Comparison of ENCODE assay signal across 20 cellular contexts in genomic region chr3:46371802-46372340, GRCh38. TPM values are rescaled to one million over a fixed set of nuclear protein-coding genes. Genes with fewer than 3 reads are reported as not detected.
DNase-seq lines count a peak whose midpoint lies in the region; ATAC-seq and TF ChIP-seq lines count a peak whose summit lies in the region.
"Had no signal": no experiment of that assay in that cellular context is flagged by ENCODE, and none has a peak within 500 bp of the region (broad histone marks: within the 10 kb centered on the region; RNA-seq: fewer than 3 reads in every experiment).

No MANE protein-coding gene starts in this region.

- 74 to 77% methylated on average over 9 of the region's 9 CpGs for WGBS in tibial nerve, 2 donors

- no peak for TF ChIP-seq POLR2A in tibial nerve (IDR thresholded peaks at IDR 0.05)

- DNase-seq in CD4-positive, alpha-beta memory T cell = no peak
- no peak for DNase-seq in central memory CD8-positive, alpha-beta T cell (ENCODE audit: low spot score in 2 of 2)
- no peak for DNase-seq in naive thymus-derived CD4-positive, alpha-beta T cell
- DNase-seq in stimulated activated CD4-positive, alpha-beta T cell treated with anti-CD3 and anti-CD28 coated beads, Interleukin-2, amount 100 ng/mL, for 24 hours = no peak
- DNase-seq in tibial nerve (ENCODE audit: low spot score in 2 of 2) = no peak
- DNase-seq in NCI-H2227 treated with DMSO at 0.1 percent for 48 hours (lab: John Stamatoyannopoulos, UW) = no peak
- DNase-seq: dorsolateral prefrontal cortex; NCI-H1048; NCI-H2029 treated with DMSO at 0.1 percent for 48 hours; NK-92 treated with Interleukin-12 subunit alpha and Interleukin-12 subunit beta, amount 100 ng/mL, for 24 hours; stimulated activated CD8-positive, alpha-beta memory T cell treated with anti-CD3 and anti-CD28 coated beads, Interleukin-4, amount 100 ng/mL, for 48 hours; testis had no signal

- peaks cover 0 to 14% of the 10 kb centered on the region in 2 donors for H3K36me3 Mint-ChIP-seq in CD4-positive, alpha-beta memory T cell
- H3K36me3 Mint-ChIP-seq in central memory CD8-positive, alpha-beta T cell (ENCODE audit: insufficient read depth) = peaks cover 31% of the 10 kb centered on the region
- peaks cover 0 to 19% (median 0%) of the 10 kb centered on the region in 5 donors for H3K36me3 Mint-ChIP-seq in naive thymus-derived CD4-positive, alpha-beta T cell

- H3K4me3 ChIP-seq in CD4-positive, alpha-beta memory T cell (ENCODE audit: low read length in 2 of 2) = peak overlapping the region in 1 of 2 donors; percentile 45
- peak overlapping the region; percentile 25 for H3K4me3 ChIP-seq in naive thymus-derived CD4-positive, alpha-beta T cell (ENCODE audit: low read length)
- peak overlapping the region in 2 of 4 donors; percentile 0 to 3 for H3K4me3 ChIP-seq in tibial nerve
- H3K4me3 ChIP-seq: gastroesophageal sphincter, testis had no signal

- H3K27me3 Mint-ChIP-seq in CD4-positive, alpha-beta memory T cell = no peaks in the 10 kb centered on the region
- no peaks in the 10 kb centered on the region for H3K27me3 Mint-ChIP-seq in central memory CD8-positive, alpha-beta T cell
- peaks cover 0 to 27% (median 0%) of the 10 kb centered on the region in 5 donors for H3K27me3 Mint-ChIP-seq in naive thymus-derived CD4-positive, alpha-beta T cell

- H3K9me3 Mint-ChIP-seq in CD4-positive, alpha-beta memory T cell = peaks cover 0 to 2% (median 0%) of the 10 kb centered on the region in 8 donors
- no peaks in the 10 kb centered on the region for H3K9me3 Mint-ChIP-seq in central memory CD8-positive, alpha-beta T cell
- no peaks in the 10 kb centered on the region for H3K9me3 Mint-ChIP-seq in naive thymus-derived CD4-positive, alpha-beta T cell
- H3K9me3 Mint-ChIP-seq: activated T-helper 2 cell treated with anti-CD3 and anti-CD28 coated beads, Interferon-gamma antibody, Interleukin-2, Interleukin-4, amounts not matched to agents 10 μg/mL and 5 μg/mL and 100 μg/mL, durations not matched to agents 14 hours and 24 hours and 36 hours had no signal

- H3K9me3 ChIP-seq in CD4-positive, alpha-beta memory T cell (ENCODE audit: control insufficient read depth in 1 of 2, low read length in 2 of 2) = no peaks in the 10 kb centered on the region
- no peaks in the 10 kb centered on the region for H3K9me3 ChIP-seq in KOPT-K1 (ENCODE audit: insufficient read depth, low read length, poor library complexity, severe bottlenecking)
- no peaks in the 10 kb centered on the region for H3K9me3 ChIP-seq in naive thymus-derived CD4-positive, alpha-beta T cell (ENCODE audit: control insufficient read depth in 2 of 3, low read length in 3 of 3)
- H3K9me3 ChIP-seq in tibial nerve = no peaks in the 10 kb centered on the region
- H3K9me3 ChIP-seq: gastroesophageal sphincter, testis had no signal

- H3K4me3 Mint-ChIP-seq in CD4-positive, alpha-beta memory T cell = peak overlapping the region; percentile 67 to 85 (median 80)
- H3K4me3 Mint-ChIP-seq in central memory CD8-positive, alpha-beta T cell = peak overlapping the region; percentile 81
- H3K4me3 Mint-ChIP-seq in naive thymus-derived CD4-positive, alpha-beta T cell = peak overlapping the region in 1 of 10 donors; percentile 73

- peak overlapping the region; percentile 11 to 92 (median 81) for H3K27ac Mint-ChIP-seq in CD4-positive, alpha-beta memory T cell
- peak overlapping the region; percentile 56 for H3K27ac Mint-ChIP-seq in central memory CD8-positive, alpha-beta T cell (ENCODE audit: low read depth)
- H3K27ac Mint-ChIP-seq in naive thymus-derived CD4-positive, alpha-beta T cell = peak overlapping the region in 1 of 9 donors; percentile 76
- H3K27ac Mint-ChIP-seq: activated T-helper 2 cell treated with anti-CD3 and anti-CD28 coated beads, Interferon-gamma antibody, Interleukin-2, Interleukin-4, amounts not matched to agents 10 μg/mL and 5 μg/mL and 100 μg/mL, durations not matched to agents 14 hours and 24 hours and 36 hours had no signal

- no peaks in the 10 kb centered on the region for H3K36me3 ChIP-seq in CD4-positive, alpha-beta memory T cell (ENCODE audit: insufficient read depth, low read length)
- no peaks in the 10 kb centered on the region for H3K36me3 ChIP-seq in KOPT-K1 (ENCODE audit: insufficient read depth, low read length)
- H3K36me3 ChIP-seq in naive thymus-derived CD4-positive, alpha-beta T cell (ENCODE audit: control insufficient read depth in 2 of 3, insufficient read depth in 3 of 3, low read length in 3 of 3) = no peaks in the 10 kb centered on the region
- no peaks in the 10 kb centered on the region for H3K36me3 ChIP-seq in tibial nerve
- H3K36me3 ChIP-seq: gastroesophageal sphincter had no signal

- TF ChIP-seq EP300 in tibial nerve (IDR thresholded peaks at IDR 0.05) = no peak

- H3K4me1 Mint-ChIP-seq in CD4-positive, alpha-beta memory T cell = peaks cover 58 to 96% (median 80%) of the 10 kb centered on the region in 4 donors
- H3K4me1 Mint-ChIP-seq in central memory CD8-positive, alpha-beta T cell = peaks cover 73% of the 10 kb centered on the region
- peaks cover 13 to 71% (median 39%) of the 10 kb centered on the region in 7 donors for H3K4me1 Mint-ChIP-seq in naive thymus-derived CD4-positive, alpha-beta T cell

- ATAC-seq in central memory CD8-positive, alpha-beta T cell (replicated peaks; ENCODE audit: extremely low read depth, poor library complexity, severe bottlenecking) = no peak
- no peak for ATAC-seq in naive thymus-derived CD4-positive, alpha-beta T cell
- ATAC-seq: gastroesophageal sphincter, SK-N-SH treated with all-trans-retinoic acid at 6 μM for 48 hours had no signal

- H3K4me1 ChIP-seq in CD4-positive, alpha-beta memory T cell (ENCODE audit: insufficient read depth, low read length) = peaks cover 96% of the 10 kb centered on the region
- H3K4me1 ChIP-seq in naive thymus-derived CD4-positive, alpha-beta T cell (ENCODE audit: control insufficient read depth in 2 of 2, insufficient read depth in 2 of 2, low read length in 2 of 2) = peaks cover 11 to 65% of the 10 kb centered on the region in 2 donors
- H3K4me1 ChIP-seq in tibial nerve = no peaks in the 10 kb centered on the region
- H3K4me1 ChIP-seq: gastroesophageal sphincter, testis had no signal

- no peak overlapping the region for H3K27ac ChIP-seq in CD4-positive, alpha-beta memory T cell (ENCODE audit: low read depth, low read length)
- peak overlapping the region; percentile 34 for H3K27ac ChIP-seq in KOPT-K1 (ENCODE audit: low read depth, low read length, poor library complexity, severe bottlenecking)
- no peak overlapping the region for H3K27ac ChIP-seq in naive thymus-derived CD4-positive, alpha-beta T cell (ENCODE audit: low read depth, low read length)
- H3K27ac ChIP-seq in tibial nerve = no peak overlapping the region
- H3K27ac ChIP-seq: gastroesophageal sphincter, testis had no signal

- POLR2A ChIA-PET in CD4-positive, alpha-beta memory T cell (lab: Charles Lee; ENCODE audit: partially characterized antibody) = interaction anchor here (0.5 to 7.4 kb wide), 13 partner anchors 12 to 429 kb away, joined by 3 to 109 read pairs (median 7); partner anchors contain the start of genes CCR2 and CXCR6
- POLR2A ChIA-PET in naive thymus-derived CD4-positive, alpha-beta T cell (lab: Charles Lee) = interaction anchor here (0.5 kb wide), 1 partner anchor 1931 kb away, joined by 4 read pairs; no protein-coding TSS in a partner anchor

- no peak for TF ChIP-seq CTCF in tibial nerve (IDR thresholded peaks at IDR 0.05)

- CTCF ChIA-PET in CD4-positive, alpha-beta memory T cell (lab: Charles Lee; ENCODE audit: partially characterized antibody) = interaction anchor here (0.9 to 13.1 kb wide), 19 partner anchors 10 to 432 kb away, joined by 3 to 275 read pairs (median 12); partner anchors contain the start of genes CCR2 and CXCR6
- CTCF ChIA-PET in naive thymus-derived CD4-positive, alpha-beta T cell (lab: Charles Lee) = interaction anchor here (1.2 to 7.1 kb wide), 7 partner anchors 12 to 294 kb away, joined by 3 to 80 read pairs (median 4); no protein-coding TSS in a partner anchor

- H3K27me3 ChIP-seq in CD4-positive, alpha-beta memory T cell (ENCODE audit: insufficient read depth, low read length) = no peaks in the 10 kb centered on the region
- no peaks in the 10 kb centered on the region for H3K27me3 ChIP-seq in naive thymus-derived CD4-positive, alpha-beta T cell (ENCODE audit: control insufficient read depth in 2 of 2, insufficient read depth in 2 of 2, low read length in 2 of 2)
- no peaks in the 10 kb centered on the region for H3K27me3 ChIP-seq in tibial nerve
- H3K27me3 ChIP-seq: testis had no signal

- intact Hi-C loops in CD4-positive, alpha-beta memory T cell (cut with micrococcal nuclease) = loop anchor here (2.0 to 10.0 kb wide), 2 partner anchors 187 to 607 kb away; no protein-coding TSS in a partner anchor
- intact Hi-C loops in naive thymus-derived CD4-positive, alpha-beta T cell (cut with micrococcal nuclease) = loop anchor here (1.0 to 10.0 kb wide), 10 partner anchors 75 to 687 kb away; partner anchors contain the start of genes CCR1 (in 1 of the 2) and SACM1L (in 1 of the 2)

RNA-seq across cellular contexts. Expression of gene CCR5, which starts 1.1 kb away (rescaled TPM):
- total RNA-seq in CD4-positive, alpha-beta memory T cell = 1 to 10 TPM; 6.8 to 6.9 TPM
- polyA plus RNA-seq in CD4-positive, alpha-beta memory T cell = 1 to 10 TPM in 1 of 2 donors, under 1 TPM in 1; 0.59 to 5.5 TPM
- total RNA-seq in naive thymus-derived CD4-positive, alpha-beta T cell = 10 to 100 TPM in 1 of 5 experiments, 1 to 10 TPM in 1, under 1 TPM in 3; 0.66 to 22.5 (median 0.95) TPM
- polyA plus RNA-seq in naive thymus-derived CD4-positive, alpha-beta T cell = not detected
- total RNA-seq in tibial nerve = 1 to 10 TPM in 1 of 4 donors, under 1 TPM in 3; 0.22 to 1.2 (median 0.87) TPM
- total RNA-seq: bronchial epithelial cell, Calu3, NCI-H460, pulmonary artery endothelial cell had no signal

RNA-seq across cellular contexts. Expression of gene CCR2, which starts 18.0 kb away (rescaled TPM):
- total RNA-seq in CD4-positive, alpha-beta memory T cell = 10 to 100 TPM; 16.3 to 18.4 TPM
- 10 to 100 TPM; 39.7 to 64.7 TPM for polyA plus RNA-seq in CD4-positive, alpha-beta memory T cell
- 10 to 100 TPM in 2 of 5 experiments, 1 to 10 TPM in 1, under 1 TPM in 2; 0.41 to 34.9 (median 2.0) TPM for total RNA-seq in naive thymus-derived CD4-positive, alpha-beta T cell
- polyA plus RNA-seq in naive thymus-derived CD4-positive, alpha-beta T cell = under 1 TPM in 1 of 2 donors, not detected in 1; 0.13 TPM
- 1 to 10 TPM; 1.7 to 4.8 (median 2.9) TPM for total RNA-seq in tibial nerve
- total RNA-seq: bronchial epithelial cell, Calu3, NCI-H460, pulmonary artery endothelial cell had no signal

RNA-seq across cellular contexts. Expression of gene CCRL2, which starts 35.2 kb away (rescaled TPM):
- total RNA-seq in CD4-positive, alpha-beta memory T cell = 1 to 10 TPM in 1 of 2 experiments, under 1 TPM in 1; 0.58 to 1.8 TPM
- polyA plus RNA-seq in CD4-positive, alpha-beta memory T cell = under 1 TPM; 0.39 to 0.98 TPM
- 10 to 100 TPM in 1 of 5 experiments, 1 to 10 TPM in 2, under 1 TPM in 2; 0.35 to 20.5 (median 5.0) TPM for total RNA-seq in naive thymus-derived CD4-positive, alpha-beta T cell
- 1 to 10 TPM in 1 of 2 donors, under 1 TPM in 1; 0.34 to 1.3 TPM for polyA plus RNA-seq in naive thymus-derived CD4-positive, alpha-beta T cell
- 1 to 10 TPM; 1.3 to 2.7 (median 1.9) TPM for total RNA-seq in tibial nerve
- total RNA-seq: Calu3, NCI-H460 had no signal
